29 cellular contexts compared by ENCODE assay signal in the genomic region with DNA sequence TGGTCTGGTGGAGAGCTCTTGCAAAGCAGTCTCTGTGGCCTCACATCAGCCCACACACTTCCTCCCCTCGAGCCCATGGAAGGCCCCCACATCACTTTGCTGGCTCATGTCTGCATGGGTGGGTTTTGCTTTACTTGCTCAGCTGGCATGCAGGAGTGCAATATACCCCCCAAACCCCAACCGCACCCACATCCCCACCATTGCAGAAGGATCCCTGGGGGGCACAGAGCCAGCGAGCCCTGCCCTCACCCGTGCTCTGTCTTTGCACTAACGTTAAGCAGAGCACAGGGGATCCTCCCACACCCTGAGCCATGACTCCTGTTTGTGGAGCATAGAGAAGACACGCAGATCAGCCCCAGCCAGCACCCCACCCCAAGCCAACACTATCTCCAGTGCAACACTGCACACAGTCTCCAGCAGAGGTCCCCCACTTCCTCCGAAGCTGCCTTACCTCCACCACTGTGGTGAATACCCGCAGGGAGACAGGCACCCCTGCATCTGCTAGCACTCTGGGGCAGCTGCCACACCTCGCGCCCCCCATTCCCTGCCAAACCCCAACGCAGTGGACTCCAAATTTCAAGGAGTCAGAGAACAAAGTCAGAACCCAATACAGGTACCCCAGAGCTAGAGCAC.
DNase-seq lines count a peak whose midpoint lies in the region; ATAC-seq, FAIRE-seq and TF ChIP-seq lines count a peak whose summit lies in the region.
"Had no signal": no experiment of that assay in that cellular context is flagged by ENCODE, and none has a peak within 500 bp of the region (broad histone marks: within the 10 kb centered on the region; RNA-seq: fewer than 3 reads in every experiment).

No MANE protein-coding gene starts in this region.

- TF ChIP-seq RAD21 in H1 (IDR thresholded peaks at IDR 0.05 in 1 of 2, conservative IDR thresholded peaks at IDR 0.05 in 1 of 2; ENCODE audit: low read depth in 2 of 2, low read length in 2 of 2) = peak; percentile 69 to 70

- H3K27me3 Mint-ChIP-seq in activated naive CD8-positive, alpha-beta T cell treated with anti-CD3 and anti-CD28 coated beads, Interleukin-2, amount 50 U/mL, for 24 hours = no peaks in the 10 kb centered on the region
- no peaks in the 10 kb centered on the region for H3K27me3 Mint-ChIP-seq in activated naive CD8-positive, alpha-beta T cell treated with anti-CD3 and anti-CD28 coated beads for 36 hours
- H3K27me3 Mint-ChIP-seq: activated CD4-positive, alpha-beta T cell treated with anti-CD3 and anti-CD28 coated beads for 36 hours; activated naive CD8-positive, alpha-beta T cell; CD4-positive, alpha-beta memory T cell; dendritic cell treated with granulocyte-macrophage colony-stimulating factor and Interleukin-4, amounts not matched to agents 40 ng/mL and 50 ng/mL, for 4 days had no signal

- no peaks in the 10 kb centered on the region; the same call in 1 of the 2 replicates for H3K23me2 ChIP-seq in H1 (ENCODE audit: low read depth, low read length)

- TF ChIP-seq EP300 in H1 (IDR thresholded peaks at IDR 0.05; ENCODE audit: borderline replicate concordance in 1 of 2, low read depth in 2 of 2, low read length in 2 of 2) = no peak

- H3K4me3 ChIP-seq in PC-3 (ENCODE audit: low read length) (no peak overlapping the region), H1 (ENCODE audit: extremely low read depth in 1 of 4, insufficient read depth in 2 of 4, low read depth in 3 of 4, low read length in 4 of 4) (no peak overlapping the region)
- H3K4me3 ChIP-seq: ascending aorta, left ventricle myocardium inferior, psoas muscle, SK-N-MC, testis had no signal

- H3K79me1 ChIP-seq in H1 (ENCODE audit: low read depth, low read length) = no peaks in the 10 kb centered on the region

- H3K4ac ChIP-seq in H1 (replicated peaks; ENCODE audit: insufficient read length, low read depth, low read length) = no peak overlapping the region

- H2BK15ac ChIP-seq in H1 (ENCODE audit: low read length) = no peak overlapping the region

- no peak overlapping the region for H2BK5ac ChIP-seq in H1 (ENCODE audit: low read depth, low read length)

- peaks cover 30% of the 10 kb centered on the region for H3K9me3 Mint-ChIP-seq in activated naive CD8-positive, alpha-beta T cell treated with anti-CD3 and anti-CD28 coated beads, Interleukin-2, amount 50 U/mL, for 24 hours
- peaks cover 4% of the 10 kb centered on the region for H3K9me3 Mint-ChIP-seq in activated naive CD8-positive, alpha-beta T cell treated with anti-CD3 and anti-CD28 coated beads for 36 hours

- CTCF ChIA-PET in PC-3 (lab: Charles Lee) (no interaction called here), H1 (lab: Charles Lee; ENCODE audit: partially characterized antibody) (interaction anchor here (0.8 to 2.4 kb wide), 8 partner anchors 14 to 285 kb away, joined by 3 to 7 read pairs (median 3); no protein-coding TSS in a partner anchor)

- no peak overlapping the region for H2BK20ac ChIP-seq in H1 (ENCODE audit: low read length)

- no peak overlapping the region for H3K27ac Mint-ChIP-seq in activated naive CD8-positive, alpha-beta T cell treated with anti-CD3 and anti-CD28 coated beads, Interleukin-2, amount 50 U/mL, for 24 hours
- H3K27ac Mint-ChIP-seq in activated naive CD8-positive, alpha-beta T cell treated with anti-CD3 and anti-CD28 coated beads for 36 hours = no peak overlapping the region
- H3K27ac Mint-ChIP-seq: activated CD4-positive, alpha-beta T cell treated with anti-CD3 and anti-CD28 coated beads for 36 hours; activated naive CD8-positive, alpha-beta T cell; CD4-positive, alpha-beta memory T cell; dendritic cell treated with granulocyte-macrophage colony-stimulating factor and Interleukin-4, amounts not matched to agents 40 ng/mL and 50 ng/mL, for 4 days had no signal

- no peaks in the 10 kb centered on the region for H3F3A ChIP-seq in PC-3 (ENCODE audit: low read length, unreplicated experiment)

- FAIRE-seq in H1 (lab: Jason Lieb, UNC) = no peak
- FAIRE-seq: frontal cortex, HTR-8/SVneo, urothelium cell line had no signal

- 0 out of 2 replicates have a peak overlapping the region, but pooled peaks have one; percentile 51 for H4K8ac ChIP-seq in H1 (ENCODE audit: extremely low read depth, insufficient read depth, low read length)

- H3K18ac ChIP-seq in H1 (ENCODE audit: extremely low read depth, low read length) = no peak overlapping the region

- H3K27ac ChIP-seq in PC-3 (ENCODE audit: low read length) = no peak overlapping the region
- H3K27ac ChIP-seq in H1 (ENCODE audit: low read depth, low read length) = no peak overlapping the region
- H3K27ac ChIP-seq: ascending aorta, left ventricle myocardium inferior, psoas muscle, SK-N-MC, testis had no signal

- H2BK120ac ChIP-seq in H1 (replicated peaks; ENCODE audit: low read depth, low read length) = no peak overlapping the region

- no peak overlapping the region for H3K23ac ChIP-seq in H1 (ENCODE audit: insufficient read length)

- no peak overlapping the region for H4K91ac ChIP-seq in H1 (replicated peaks; ENCODE audit: insufficient read length, low read length)

- H3K4me1 ChIP-seq in PC-3 (ENCODE audit: insufficient read depth, low read length) (no peaks in the 10 kb centered on the region), H1 (replicated peaks in 1 of 4; ENCODE audit: control insufficient read depth in 3 of 4, insufficient read depth in 4 of 4, low read length in 3 of 4) (no peaks in the 10 kb centered on the region)
- H3K4me1 ChIP-seq: ascending aorta, left ventricle myocardium inferior, psoas muscle, testis had no signal

- BruUV-seq in PC-3 (replicated peaks; lab: Mats Ljungman, UMichigan) = no TSS peak

- H3K9ac ChIP-seq in PC-3 (ENCODE audit: low read length) = no peak overlapping the region
- H3K9ac ChIP-seq in H1 (replicated peaks in 1 of 4; ENCODE audit: extremely low read depth in 1 of 4, low read depth in 3 of 4, low read length in 3 of 4) = no peak overlapping the region

- H3K36me3 Mint-ChIP-seq in activated naive CD8-positive, alpha-beta T cell treated with anti-CD3 and anti-CD28 coated beads, Interleukin-2, amount 50 U/mL, for 24 hours (ENCODE audit: low read depth) = no peaks in the 10 kb centered on the region
- H3K36me3 Mint-ChIP-seq in activated naive CD8-positive, alpha-beta T cell treated with anti-CD3 and anti-CD28 coated beads for 36 hours = no peaks in the 10 kb centered on the region
- H3K36me3 Mint-ChIP-seq: activated naive CD8-positive, alpha-beta T cell; CD4-positive, alpha-beta memory T cell had no signal

- POLR2A ChIA-PET in PC-3 (lab: Charles Lee; ENCODE audit: unreplicated experiment) = no interaction called here
- POLR2A ChIA-PET in H1 (lab: Charles Lee; ENCODE audit: partially characterized antibody) = no interaction called here

- no peak overlapping the region for H2AK5ac ChIP-seq in H1 (ENCODE audit: low read depth, low read length)

- H3K36me3 ChIP-seq in PC-3 (ENCODE audit: low read depth, low read length) = no peaks in the 10 kb centered on the region
- no peaks in the 10 kb centered on the region for H3K36me3 ChIP-seq in H1 (ENCODE audit: control insufficient read depth in 2 of 4, insufficient read depth in 4 of 4, low read length in 3 of 4)
- H3K36me3 ChIP-seq: ascending aorta, left ventricle myocardium inferior had no signal

- H3K4me3 Mint-ChIP-seq in activated naive CD8-positive, alpha-beta T cell treated with anti-CD3 and anti-CD28 coated beads, Interleukin-2, amount 50 U/mL, for 24 hours = no peak overlapping the region
- no peak overlapping the region for H3K4me3 Mint-ChIP-seq in activated naive CD8-positive, alpha-beta T cell treated with anti-CD3 and anti-CD28 coated beads for 36 hours
- H3K4me3 Mint-ChIP-seq: activated CD4-positive, alpha-beta T cell treated with anti-CD3 and anti-CD28 coated beads for 36 hours; activated naive CD8-positive, alpha-beta T cell; CD4-positive, alpha-beta memory T cell; dendritic cell treated with granulocyte-macrophage colony-stimulating factor and Interleukin-4, amounts not matched to agents 40 ng/mL and 50 ng/mL, for 4 days had no signal

- TF ChIP-seq CTCF in PC-3 (conservative IDR thresholded peaks at IDR 0.05; ENCODE audit: low read depth, low read length) (peak; percentile 45), H1 (IDR thresholded peaks at IDR 0.05; ENCODE audit: control extremely low read depth in 1 of 3, insufficient read depth in 1 of 3, low read depth in 1 of 3, low read length in 3 of 3) (peak; percentile 43 to 75 (median 64))

- H3K4me2 ChIP-seq in PC-3 (ENCODE audit: low read length) (no peak overlapping the region), H1 (ENCODE audit: insufficient read depth in 1 of 2, low read depth in 2 of 2, low read length in 2 of 2) (no peak overlapping the region)

- no peaks in the 10 kb centered on the region for H4K20me1 ChIP-seq in PC-3 (ENCODE audit: low read length)
- H4K20me1 ChIP-seq in H1 (replicated peaks in 1 of 2; ENCODE audit: control insufficient read depth in 1 of 2, insufficient read depth in 2 of 2, low read length in 2 of 2) = no peaks in the 10 kb centered on the region

- H3K27me3 ChIP-seq in PC-3 (ENCODE audit: low read length) (no peaks in the 10 kb centered on the region), H1 (replicated peaks in 1 of 4; ENCODE audit: control insufficient read depth in 3 of 4, extremely low read depth in 1 of 4, insufficient read depth in 3 of 4, low read length in 3 of 4) (no peaks in the 10 kb centered on the region)
- H3K27me3 ChIP-seq: ascending aorta, testis had no signal

- H3K9me3 ChIP-seq in PC-3 (ENCODE audit: low read length) (no peaks in the 10 kb centered on the region), H1 (ENCODE audit: insufficient read depth in 2 of 2, low read depth in 1 of 2, low read length in 1 of 2) (peaks cover 0 to 5% of the 10 kb centered on the region in 2 experiments; a peak in 1 of 4 replicates)
- H3K9me3 ChIP-seq: testis had no signal

- no peak overlapping the region for H2AFZ ChIP-seq in PC-3 (ENCODE audit: low read length)
- no peak overlapping the region for H2AFZ ChIP-seq in H1 (ENCODE audit: low read length)

- H3K79me2 ChIP-seq in PC-3 (ENCODE audit: low read length) (no peaks in the 10 kb centered on the region), H1 (ENCODE audit: control insufficient read depth in 1 of 2, insufficient read depth in 2 of 2, low read length in 2 of 2) (no peaks in the 10 kb centered on the region)

- H3K9me2 ChIP-seq in PC-3 (replicated peaks; ENCODE audit: low read length) = no peaks in the 10 kb centered on the region

- H2BK12ac ChIP-seq in H1 (ENCODE audit: low read depth, low read length) = no peak overlapping the region

- no peak for DNase-seq in activated naive CD8-positive, alpha-beta T cell treated with anti-CD3 and anti-CD28 coated beads, Interleukin-2, amount 50 U/mL, for 24 hours
- no peak for DNase-seq in activated naive CD8-positive, alpha-beta T cell treated with anti-CD3 and anti-CD28 coated beads for 36 hours
- DNase-seq in PC-3 = peak; percentile 30
- DNase-seq in H1 (ENCODE audit: low read depth in 1 of 2, low spot score in 2 of 2) = peak in 1 of 2 experiments; percentile 15
- DNase-seq in NCI-H2196 (lab: John Stamatoyannopoulos, UW; ENCODE audit: unreplicated experiment) = no peak
- no peak for DNase-seq in HuH-7.5 (ENCODE audit: low spot score)
- DNase-seq in kidney glomerular epithelial cell (lab: John Stamatoyannopoulos, UW) = no peak
- DNase-seq: activated CD4-positive, alpha-beta T cell treated with anti-CD3 and anti-CD28 coated beads for 36 hours; activated effector memory CD4-positive, alpha-beta T cell treated with Interleukin-2 at 50 U/mL for 16 hours; activated T-cell treated with anti-CD3 and anti-CD28 coated beads for 4 hours; caudate nucleus; HCEC 1CT; left ventricle myocardium inferior; NCI-H2029; NCI-H526 treated with DMSO at 0.1 percent for 48 hours; nucleus accumbens; psoas muscle; RPMI8226; stimulated activated naive CD8-positive, alpha-beta T cell treated with anti-CD3 and anti-CD28 coated beads, Interleukin-15, Interleukin-2, amounts not matched to agents 100 U/mL and 50 U/mL, for 24 hours; testis had no signal

- no peak overlapping the region for H3K14ac ChIP-seq in H1 (ENCODE audit: insufficient read length)

- no peak for TF ChIP-seq POLR2A in H1 (IDR thresholded peaks at IDR 0.05; ENCODE audit: control extremely low read depth in 1 of 2, low read depth in 2 of 2, low read length in 2 of 2)

- H3K4me1 Mint-ChIP-seq in activated naive CD8-positive, alpha-beta T cell treated with anti-CD3 and anti-CD28 coated beads, Interleukin-2, amount 50 U/mL, for 24 hours = no peaks in the 10 kb centered on the region
- H3K4me1 Mint-ChIP-seq in activated naive CD8-positive, alpha-beta T cell treated with anti-CD3 and anti-CD28 coated beads for 36 hours = no peaks in the 10 kb centered on the region
- H3K4me1 Mint-ChIP-seq: activated CD4-positive, alpha-beta T cell treated with anti-CD3 and anti-CD28 coated beads for 36 hours; CD4-positive, alpha-beta memory T cell had no signal

- 85% methylated on average over 10 of the region's 11 CpGs; no CpG with 5 or more reads in 1 of the 2 experiments for WGBS in H1 (ENCODE audit: extremely low coverage in 1 of 2, insufficient coverage in 1 of 2, insufficient read length in 1 of 2, insufficient replicate concordance in 2 of 2, low coverage in 1 of 2, low lambda C conversion rate in 2 of 2, missing lambda C conversion rate in 1 of 2), 2 experiments

- ATAC-seq in activated naive CD8-positive, alpha-beta T cell treated with anti-CD3 and anti-CD28 coated beads, Interleukin-2, amount 50 U/mL, for 24 hours = peak; percentile 15
- ATAC-seq in PC-3 (no peak), HG03095 (IDR thresholded peaks at IDR 0.05; ENCODE audit: unreplicated experiment) (no peak)
- ATAC-seq: activated CD4-positive, alpha-beta T cell treated with anti-CD3 and anti-CD28 coated beads for 36 hours; psoas muscle; stimulated activated naive CD8-positive, alpha-beta T cell treated with anti-CD3 and anti-CD28 coated beads, Interleukin-15, Interleukin-2, amounts not matched to agents 100 U/mL and 50 U/mL, for 24 hours had no signal

- no peak overlapping the region for H4K5ac ChIP-seq in H1 (ENCODE audit: insufficient read length, low read depth, low read length)

- intact Hi-C loops in PC-3 (cut with micrococcal nuclease) = no loop called here

- H3K56ac ChIP-seq in H1 (replicated peaks; ENCODE audit: insufficient read length, low read depth, low read length) = no peak overlapping the region
